25 cellular contexts compared by ENCODE assay signal in genomic region chr9:109199676-109200075, GRCh38.
"Had no signal": no experiment of that assay in that cellular context is flagged by ENCODE, and none has a peak within 500 bp of the region (broad histone marks: within the 10 kb centered on the region; RNA-seq: fewer than 3 reads in every experiment).

No MANE protein-coding gene starts in this region.

- FAIRE-seq: urothelium cell line had no signal

- H3K9me3 ChIP-seq: stomach, suprapubic skin, testis, thoracic aorta, thyroid gland, tibial artery, tibial nerve, transverse colon, upper lobe of left lung, upper lobe of right lung, uterus, vagina had no signal

- H3K36me3 ChIP-seq: stomach, suprapubic skin, thoracic aorta, thyroid gland, tibial artery, transverse colon, upper lobe of left lung, upper lobe of right lung, uterus, vagina had no signal

- ATAC-seq: stimulated activated memory B cell treated with anti-CD40 and anti-IgM and Interleukin-4, amounts not matched to agents 10 μg/mL and 1 μg/mL and 100 μg/mL, for 72 hours had no signal

- H3K27ac ChIP-seq: stomach, suprapubic skin, testis, thoracic aorta, thyroid gland, tibial artery, tibial nerve, transverse colon, upper lobe of left lung, upper lobe of right lung, uterus, vagina had no signal

- H3K27me3 ChIP-seq: stomach, suprapubic skin, testis, thyroid gland, tibial nerve, transverse colon, upper lobe of left lung, upper lobe of right lung, uterus, vagina had no signal

- H3K4me3 ChIP-seq: stomach, suprapubic skin, testis, thoracic aorta, thyroid gland, tibial artery, tibial nerve, transverse colon, upper lobe of left lung, upper lobe of right lung, uterus, vagina had no signal

- H3K4me1 ChIP-seq: stomach, suprapubic skin, testis, thyroid gland, tibial artery, transverse colon, upper lobe of left lung, upper lobe of right lung, uterus, vagina had no signal

- DNase-seq: stimulated activated CD4-positive, alpha-beta T cell treated with anti-CD3 and anti-CD28 coated beads, Interleukin-2, amount 100 ng/mL, for 48 hours; stimulated activated CD4-positive, alpha-beta T cell treated with anti-CD3 and anti-CD28 coated beads, Interleukin-4, amount 100 ng/mL, for 1 hour; stimulated activated CD4-positive, alpha-beta T cell treated with anti-CD3 and anti-CD28 coated beads, Interleukin-4, amount 100 ng/mL, for 24 hours; stimulated activated CD4-positive, alpha-beta T cell treated with anti-CD3 and anti-CD28 coated beads, Interleukin-4, amount 100 ng/mL, for 4 hours; stimulated activated CD8-positive, alpha-beta memory T cell treated with anti-CD3 and anti-CD28 coated beads, Interleukin-4, amount 100 ng/mL, for 48 hours; stimulated activated naive B cell treated with anti-CD40 and anti-IgM and Interleukin-4, amounts not matched to agents 10 μg/mL and 1 μg/mL and 100 μg/mL, for 72 hours; stimulated activated naive CD4-positive, alpha-beta T cell; stimulated activated naive CD4-positive, alpha-beta T cell treated with Interleukin-2 at 50 U/mL for 16 hours; stimulated activated naive CD8-positive, alpha-beta T cell treated with anti-CD3 and anti-CD28 coated beads, Interleukin-15, amount 100 ng/mL, for 72 hours; stimulated activated naive CD8-positive, alpha-beta T cell treated with anti-CD3 and anti-CD28 coated beads, Interleukin-15, Interleukin-2, amounts not matched to agents 100 U/mL and 50 U/mL, for 24 hours; stomach; substantia nigra; testis; thyroid gland; tibial artery; transverse colon; upper lobe of left lung; upper lobe of right lung; uterus had no signal
